Comparison of ENCODE assay signal across 11 cellular contexts in the genomic region with DNA sequence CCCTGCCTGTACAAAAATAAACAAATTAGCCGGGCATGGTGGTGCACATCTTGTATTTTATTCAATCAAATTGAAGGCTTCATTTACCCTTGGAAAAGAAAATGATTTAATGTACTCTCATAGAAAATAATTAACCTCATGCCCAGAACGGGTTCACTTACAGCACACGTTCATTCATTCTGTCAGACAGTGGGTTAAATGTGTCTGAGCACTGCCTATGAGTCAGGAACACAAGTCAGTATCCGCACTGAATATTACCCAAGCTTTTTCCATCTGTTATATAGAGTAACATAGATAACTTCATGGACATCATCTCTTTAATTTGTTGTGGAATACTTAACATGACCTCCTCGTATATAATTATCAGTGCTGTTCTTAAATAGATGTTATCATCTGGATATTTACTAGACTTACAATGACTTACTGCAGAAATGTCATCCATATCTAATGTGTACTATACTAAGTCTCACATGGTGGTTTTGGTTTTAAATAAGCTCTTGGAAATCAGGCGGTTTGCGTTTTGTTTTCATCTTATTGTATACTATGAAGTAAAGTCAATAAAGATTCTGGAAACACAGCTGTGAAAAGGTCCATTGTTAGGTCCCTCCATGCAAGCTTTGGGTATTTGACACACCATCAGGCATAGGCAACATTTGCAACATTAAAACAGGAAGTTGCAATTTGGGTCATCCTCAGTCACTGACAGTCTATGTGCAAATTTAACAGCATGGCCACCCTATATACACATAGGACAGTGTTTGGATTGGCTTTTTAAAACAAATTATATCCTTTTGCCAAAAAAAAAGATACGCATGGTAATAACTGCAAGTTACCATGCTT. TPM values are rescaled to one million over a fixed set of nuclear protein-coding genes. Genes with fewer than 3 reads are reported as not detected.
DNase-seq lines count a peak whose midpoint lies in the region; ATAC-seq, FAIRE-seq and TF ChIP-seq lines count a peak whose summit lies in the region.
"Not testable (repeated sequence)": the region's sequence is repeated elsewhere in the genome, so short reads cannot be mapped to it uniquely, and the experiment has no call there.
"Had no signal": no experiment of that assay in that cellular context is flagged by ENCODE, and none has a peak within 500 bp of the region (broad histone marks: within the 10 kb centered on the region; RNA-seq: fewer than 3 reads in every experiment).

No MANE protein-coding gene starts in this region.

- not testable (repeated sequence) for TF ChIP-seq CTCF in fibroblast of mammary gland (conservative IDR thresholded peaks at IDR 0.05; ENCODE audit: control insufficient read depth, insufficient read depth, low read depth, low read length); smooth muscle cell (IDR thresholded peaks at IDR 0.05; ENCODE audit: borderline replicate concordance, insufficient read depth, poor library complexity, severe bottlenecking)

- not testable (repeated sequence) for H3K4me3 Mint-ChIP-seq in activated naive CD4-positive, alpha-beta T cell treated with anti-CD3 and anti-CD28 coated beads, Interleukin-2, amount 10 ng/mL, durations not matched to agents 7 days and 5 days; memory B cell

- not testable (repeated sequence) for H3K36me3 Mint-ChIP-seq in activated naive CD4-positive, alpha-beta T cell treated with anti-CD3 and anti-CD28 coated beads, Interleukin-2, amount 10 ng/mL, durations not matched to agents 7 days and 5 days; memory B cell

- peaks cover 12% of the 10 kb centered on the region for H3K4me1 Mint-ChIP-seq in activated naive CD4-positive, alpha-beta T cell treated with anti-CD3 and anti-CD28 coated beads, Interleukin-2, amount 10 ng/mL, durations not matched to agents 7 days and 5 days
- H3K4me1 Mint-ChIP-seq in memory B cell = peaks cover 11% of the 10 kb centered on the region

- ATAC-seq in memory B cell (ENCODE audit: low read depth) = peak; percentile 37

- peak; percentile 50 for FAIRE-seq in RCC 7860 (lab: Jason Lieb, UNC)

- H3K36me3 ChIP-seq in Karpas-422 (ENCODE audit: insufficient read depth, low read length); smooth muscle cell (ENCODE audit: low read depth): not testable (repeated sequence)

- peak overlapping the region; percentile 37 for H3K27ac Mint-ChIP-seq in activated naive CD4-positive, alpha-beta T cell treated with anti-CD3 and anti-CD28 coated beads, Interleukin-2, amount 10 ng/mL, durations not matched to agents 7 days and 5 days
- peak overlapping the region; percentile 32 for H3K27ac Mint-ChIP-seq in memory B cell

- not testable (repeated sequence) for H3K27ac ChIP-seq in Karpas-422 (ENCODE audit: low read length)
- peak overlapping the region; percentile 29 for H3K27ac ChIP-seq in smooth muscle cell (ENCODE audit: low read depth)

- not testable (repeated sequence) for H3K4me3 ChIP-seq in Karpas-422 (ENCODE audit: low read length); fibroblast of mammary gland (ENCODE audit: control insufficient read depth, low read depth, low read length); smooth muscle cell

- not testable (repeated sequence) for H3K27me3 ChIP-seq in Karpas-422 (ENCODE audit: low read length); smooth muscle cell (ENCODE audit: low read depth)

- H3K4me2 ChIP-seq in Karpas-422 (ENCODE audit: low read depth, low read length, poor library complexity, severe bottlenecking) = not testable (repeated sequence)
- peak overlapping the region; percentile 63 for H3K4me2 ChIP-seq in smooth muscle cell

- not testable (repeated sequence) for H3K9me2 ChIP-seq in Karpas-422 (replicated peaks; ENCODE audit: insufficient read depth, low read length)

- 47% methylated on average over 8 of the region's 8 CpGs for WGBS in smooth muscle cell (ENCODE audit: low lambda C conversion rate)

- not testable (repeated sequence) for H3F3A ChIP-seq in smooth muscle cell (ENCODE audit: low read depth)

- DNase-seq in COLO668 (lab: John Stamatoyannopoulos, UW; ENCODE audit: unreplicated experiment) (peak; percentile 21), Karpas-422 (peak; percentile 25), NCI-H526 (lab: John Stamatoyannopoulos, UW) (peak; percentile 31 to 44), fibroblast of mammary gland (ENCODE audit: low read depth) (peak; percentile 12)
- not testable (repeated sequence) for DNase-seq in RCC 7860 (ENCODE audit: low spot score); activated naive CD4-positive, alpha-beta T cell treated with anti-CD3 and anti-CD28 coated beads, Interleukin-2, amount 10 ng/mL, durations not matched to agents 7 days and 5 days; memory B cell (ENCODE audit: low spot score in 2 of 2); smooth muscle cell (lab: John Stamatoyannopoulos, UW; ENCODE audit: unreplicated experiment)

- not testable (repeated sequence) for H3K79me2 ChIP-seq in Karpas-422 (ENCODE audit: low read length); smooth muscle cell (ENCODE audit: low read depth)

- H3K9me3 Mint-ChIP-seq in activated naive CD4-positive, alpha-beta T cell treated with anti-CD3 and anti-CD28 coated beads, Interleukin-2, amount 10 ng/mL, durations not matched to agents 7 days and 5 days; memory B cell: not testable (repeated sequence)

- H4K20me1 ChIP-seq in Karpas-422 (ENCODE audit: insufficient read depth, low read depth, low read length); smooth muscle cell (ENCODE audit: low read depth): not testable (repeated sequence)

- H2AFZ ChIP-seq in Karpas-422 (ENCODE audit: low read length); smooth muscle cell (ENCODE audit: low read depth): not testable (repeated sequence)

- H3K9ac ChIP-seq in Karpas-422 (ENCODE audit: low read length); smooth muscle cell (ENCODE audit: low read depth): not testable (repeated sequence)

- H3K9me3 ChIP-seq in Karpas-422 (ENCODE audit: low read length); smooth muscle cell (replicated peaks; ENCODE audit: low read depth): not testable (repeated sequence)

- H3K27me3 Mint-ChIP-seq in activated naive CD4-positive, alpha-beta T cell treated with anti-CD3 and anti-CD28 coated beads, Interleukin-2, amount 10 ng/mL, durations not matched to agents 7 days and 5 days; memory B cell: not testable (repeated sequence)

- not testable (repeated sequence) for H3K4me1 ChIP-seq in Karpas-422 (ENCODE audit: low read length); smooth muscle cell (ENCODE audit: low read depth)

- CTCF ChIA-PET in activated naive CD4-positive, alpha-beta T cell treated with anti-CD3 and anti-CD28 coated beads, Interleukin-2, amount 10 ng/mL, durations not matched to agents 7 days and 5 days (lab: Charles Lee) = not testable (repeated sequence)

RNA-seq across cellular contexts. Expression of a gene that starts 44.6 kb away (rescaled TPM):
- total RNA-seq in Karpas-422 (2014; rRNA removed; shearing (Covaris generic); ENCODE audit: low replicate concordance) = not detected in 2 replicates
- not detected in 2 replicates for total RNA-seq in smooth muscle cell
- not detected in 2 replicates for polyA plus RNA-seq in smooth muscle cell
- total RNA-seq: Caco-2, H9 had no signal
- polyA plus RNA-seq: AG04450 had no signal
